In genomic region chr5:140106805-140107311, GRCh38 we compare ENCODE assay signal across 2 cellular contexts.
TF ChIP-seq lines count a peak whose summit lies in the region.

No MANE protein-coding gene starts in this region.

TF ChIP-seq in K562, 482 proteins besides CTCF, POLR2A, EP300 and RAD21 (continues in another document):
- TF ChIP-seq, protein P1, sequence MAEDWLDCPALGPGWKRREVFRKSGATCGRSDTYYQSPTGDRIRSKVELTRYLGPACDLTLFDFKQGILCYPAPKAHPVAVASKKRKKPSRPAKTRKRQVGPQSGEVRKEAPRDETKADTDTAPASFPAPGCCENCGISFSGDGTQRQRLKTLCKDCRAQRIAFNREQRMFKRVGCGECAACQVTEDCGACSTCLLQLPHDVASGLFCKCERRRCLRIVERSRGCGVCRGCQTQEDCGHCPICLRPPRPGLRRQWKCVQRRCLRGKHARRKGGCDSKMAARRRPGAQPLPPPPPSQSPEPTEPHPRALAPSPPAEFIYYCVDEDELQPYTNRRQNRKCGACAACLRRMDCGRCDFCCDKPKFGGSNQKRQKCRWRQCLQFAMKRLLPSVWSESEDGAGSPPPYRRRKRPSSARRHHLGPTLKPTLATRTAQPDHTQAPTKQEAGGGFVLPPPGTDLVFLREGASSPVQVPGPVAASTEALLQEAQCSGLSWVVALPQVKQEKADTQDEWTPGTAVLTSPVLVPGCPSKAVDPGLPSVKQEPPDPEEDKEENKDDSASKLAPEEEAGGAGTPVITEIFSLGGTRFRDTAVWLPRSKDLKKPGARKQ (CRISPR knock-in tag; IDR thresholded peaks at IDR 0.05): 0 out of 2 replicates have a peak, but pooled peaks have one; percentile 64
- TF ChIP-seq FOXK1 (CRISPR knock-in tag; IDR thresholded peaks at IDR 0.05; ENCODE audit: borderline replicate concordance) (peak; percentile 18; the same call in 1 of the 2 replicates), ZKSCAN8 (CRISPR knock-in tag; IDR thresholded peaks at IDR 0.05) (peak; percentile 50; the same call in 1 of the 2 replicates), CUX1 (CRISPR knock-in tag; IDR thresholded peaks at IDR 0.05) (0 out of 2 replicates have a peak, but pooled peaks have one; percentile 54), SMARCC2 (IDR thresholded peaks at IDR 0.05; ENCODE audit: low read depth) (peak; percentile 36; the same call in 1 of the 2 replicates), RUNX1 (IDR thresholded peaks at IDR 0.05; ENCODE audit: low read depth) (no peak), DPF2 (IDR thresholded peaks at IDR 0.05) (peak; percentile 34; the same call in 1 of the 2 replicates), ZBTB49 (CRISPR knock-in tag; IDR thresholded peaks at IDR 0.05; ENCODE audit: borderline replicate concordance) (0 out of 2 replicates have a peak, but pooled peaks have one; percentile 18), HNRNPK (IDR thresholded peaks at IDR 0.05; ENCODE audit: low read depth, low read length, poor library complexity, severe bottlenecking) (no peak), ZNF512 (tag; IDR thresholded peaks at IDR 0.05) (no peak)
- TF ChIP-seq, protein P2, sequence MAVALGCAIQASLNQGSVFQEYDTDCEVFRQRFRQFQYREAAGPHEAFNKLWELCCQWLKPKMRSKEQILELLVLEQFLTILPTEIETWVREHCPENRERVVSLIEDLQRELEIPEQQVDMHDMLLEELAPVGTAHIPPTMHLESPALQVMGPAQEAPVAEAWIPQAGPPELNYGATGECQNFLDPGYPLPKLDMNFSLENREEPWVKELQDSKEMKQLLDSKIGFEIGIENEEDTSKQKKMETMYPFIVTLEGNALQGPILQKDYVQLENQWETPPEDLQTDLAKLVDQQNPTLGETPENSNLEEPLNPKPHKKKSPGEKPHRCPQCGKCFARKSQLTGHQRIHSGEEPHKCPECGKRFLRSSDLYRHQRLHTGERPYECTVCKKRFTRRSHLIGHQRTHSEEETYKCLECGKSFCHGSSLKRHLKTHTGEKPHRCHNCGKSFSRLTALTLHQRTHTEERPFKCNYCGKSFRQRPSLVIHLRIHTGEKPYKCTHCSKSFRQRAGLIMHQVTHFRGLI (CRISPR knock-in tag; IDR thresholded peaks at IDR 0.05): no peak

TF ChIP-seq in liver, 16 proteins besides CTCF, POLR2A, EP300 and RAD21:
- TF ChIP-seq YY1 (IDR thresholded peaks at IDR 0.05): no peak
- TF ChIP-seq, protein P3, sequence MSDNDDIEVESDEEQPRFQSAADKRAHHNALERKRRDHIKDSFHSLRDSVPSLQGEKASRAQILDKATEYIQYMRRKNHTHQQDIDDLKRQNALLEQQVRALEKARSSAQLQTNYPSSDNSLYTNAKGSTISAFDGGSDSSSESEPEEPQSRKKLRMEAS (IDR thresholded peaks at IDR 0.05): no peak
- TF ChIP-seq TAF1 (conservative IDR thresholded peaks at IDR 0.05): no peak
- no peak for TF ChIP-seq HNF4A (conservative IDR thresholded peaks at IDR 0.05)
- TF ChIP-seq SP1 (IDR thresholded peaks at IDR 0.05): no peak
- TF ChIP-seq RXRA (IDR thresholded peaks at IDR 0.05): no peak
- no peak for TF ChIP-seq GABPA (IDR thresholded peaks at IDR 0.05 in 1 of 2, conservative IDR thresholded peaks at IDR 0.05 in 1 of 2)
- TF ChIP-seq NR2F2 (IDR thresholded peaks at IDR 0.05): no peak
- TF ChIP-seq ZBTB33 (IDR thresholded peaks at IDR 0.05): no peak
- TF ChIP-seq, protein P4, sequence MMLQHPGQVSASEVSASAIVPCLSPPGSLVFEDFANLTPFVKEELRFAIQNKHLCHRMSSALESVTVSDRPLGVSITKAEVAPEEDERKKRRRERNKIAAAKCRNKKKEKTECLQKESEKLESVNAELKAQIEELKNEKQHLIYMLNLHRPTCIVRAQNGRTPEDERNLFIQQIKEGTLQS (IDR thresholded peaks at IDR 0.05): no peak
TF ChIP-seq in liver: peak in this region for 0.
